22 cellular contexts compared by ENCODE assay signal in genomic region chr4:184012937-184013336, GRCh38.
DNase-seq lines count a peak whose midpoint lies in the region; ATAC-seq and TF ChIP-seq lines count a peak whose summit lies in the region.
"Had no signal": no experiment of that assay in that cellular context is flagged by ENCODE, and none has a peak within 500 bp of the region (broad histone marks: within the 10 kb centered on the region; RNA-seq: fewer than 3 reads in every experiment).

No MANE protein-coding gene starts in this region.

- H4K20me1 ChIP-seq in DND-41 (ENCODE audit: insufficient read depth, low read length), result no peaks in the 10 kb centered on the region

- DNase-seq in DND-41 (peak; percentile 11), mesothelial cell of epicardium (ENCODE audit: low spot score in 2 of 2, unreplicated experiment in 2 of 2) (no peak), activated T-cell treated with anti-CD3 and anti-CD28 coated beads for 4 hours (no peak), NCI-H2196 (lab: John Stamatoyannopoulos, UW; ENCODE audit: unreplicated experiment) (no peak), psoas muscle (no peak)
- DNase-seq: activated B cell treated with CpG ODN at 0.5 μM for 24 hours; activated CD4-positive, alpha-beta T cell treated with anti-CD3 and anti-CD28 coated beads, Interleukin-2, amount 50 U/mL, for 4 hours; activated CD8-positive, alpha-beta memory T cell treated with anti-CD3 and anti-CD28 coated beads, Interleukin-2, amount 50 U/mL, for 4 hours; activated naive CD8-positive, alpha-beta T cell treated with anti-CD3 and anti-CD28 coated beads, Interleukin-2, amount 10 ng/mL, durations not matched to agents 7 days and 5 days; effector CD8-positive, alpha-beta T cell; H7; naive thymus-derived CD4-positive, alpha-beta T cell; NCI-H774; sigmoid colon; stimulated activated CD8-positive, alpha-beta memory T cell treated with anti-CD3 and anti-CD28 coated beads, Interleukin-4, amount 100 ng/mL, for 48 hours had no signal

- H3K36me3 ChIP-seq in DND-41 (ENCODE audit: insufficient read depth, low read length) (no peaks in the 10 kb centered on the region), KOPT-K1 (ENCODE audit: insufficient read depth, low read length) (no peaks in the 10 kb centered on the region), psoas muscle (ENCODE audit: insufficient read depth in 1 of 2, low read depth in 1 of 2) (peaks cover 3 to 33% of the 10 kb centered on the region in 2 donors)

- peaks cover 47% of the 10 kb centered on the region for H3K36me3 Mint-ChIP-seq in mesothelial cell of epicardium
- H3K36me3 Mint-ChIP-seq: activated naive CD8-positive, alpha-beta T cell treated with anti-CD3 and anti-CD28 coated beads, Interleukin-2, amount 10 ng/mL, durations not matched to agents 7 days and 5 days; IgD-negative memory B cell; naive thymus-derived CD4-positive, alpha-beta T cell had no signal

- H3K27ac Mint-ChIP-seq in mesothelial cell of epicardium, result peak overlapping the region; percentile 98
- H3K27ac Mint-ChIP-seq: activated B cell treated with CpG ODN at 0.5 μM for 24 hours; activated naive CD8-positive, alpha-beta T cell treated with anti-CD3 and anti-CD28 coated beads, Interleukin-2, amount 10 ng/mL, durations not matched to agents 7 days and 5 days; activated T-helper 2 cell treated with anti-CD3 and anti-CD28 coated beads, Interferon-gamma antibody, Interleukin-2, Interleukin-4, amounts not matched to agents 10 μg/mL and 5 μg/mL and 100 μg/mL, durations not matched to agents 14 hours and 24 hours and 36 hours; IgD-negative memory B cell had no signal

- H3K4me1 ChIP-seq in DND-41 (ENCODE audit: insufficient read depth, low read length) (peaks cover 12% of the 10 kb centered on the region), psoas muscle (no peaks in the 10 kb centered on the region)
- H3K4me1 ChIP-seq: parathyroid adenoma, sigmoid colon had no signal

- H3K27me3 Mint-ChIP-seq in mesothelial cell of epicardium (ENCODE audit: low read depth), result no peaks in the 10 kb centered on the region
- H3K27me3 Mint-ChIP-seq: IgD-negative memory B cell had no signal

- 0 out of 2 replicates have a peak overlapping the region, but pooled peaks have one; percentile 14 for H3K27ac ChIP-seq in DND-41 (ENCODE audit: low read length)
- H3K27ac ChIP-seq in KOPT-K1 (ENCODE audit: low read depth, low read length, poor library complexity, severe bottlenecking), result peak overlapping the region; percentile 1
- peak overlapping the region; percentile 89 for H3K27ac ChIP-seq in VCaP
- no peak overlapping the region for H3K27ac ChIP-seq in psoas muscle
- H3K27ac ChIP-seq: C4-2B, parathyroid adenoma, sigmoid colon had no signal

- peaks cover under 1% of the 10 kb centered on the region for H3K9me3 Mint-ChIP-seq in mesothelial cell of epicardium
- H3K9me3 Mint-ChIP-seq: activated B cell treated with CpG ODN at 0.5 μM for 24 hours; activated naive CD8-positive, alpha-beta T cell treated with anti-CD3 and anti-CD28 coated beads, Interleukin-2, amount 10 ng/mL, durations not matched to agents 7 days and 5 days; activated T-helper 2 cell treated with anti-CD3 and anti-CD28 coated beads, Interferon-gamma antibody, Interleukin-2, Interleukin-4, amounts not matched to agents 10 μg/mL and 5 μg/mL and 100 μg/mL, durations not matched to agents 14 hours and 24 hours and 36 hours; IgD-negative memory B cell; naive thymus-derived CD4-positive, alpha-beta T cell had no signal

- H3K9me3 ChIP-seq in DND-41 (ENCODE audit: insufficient read depth, low read length, severe bottlenecking) (no peaks in the 10 kb centered on the region), KOPT-K1 (ENCODE audit: insufficient read depth, low read length, poor library complexity, severe bottlenecking) (no peaks in the 10 kb centered on the region), psoas muscle (no peaks in the 10 kb centered on the region)
- H3K9me3 ChIP-seq: sigmoid colon had no signal

- ATAC-seq in DND-41 (ENCODE audit: insufficient read depth, low read depth) (peak; percentile 66; the same call in 2 of the 3 replicates), psoas muscle (no peak)
- ATAC-seq: esophagus mucosa; naive thymus-derived CD4-positive, alpha-beta T cell had no signal

- no peaks in the 10 kb centered on the region for H3K79me2 ChIP-seq in DND-41 (ENCODE audit: insufficient read depth, low read length)
- H3K79me2 ChIP-seq: parathyroid adenoma had no signal

- 0 out of 2 replicates have a peak overlapping the region, but pooled peaks have one; percentile 36 for H2AFZ ChIP-seq in DND-41 (ENCODE audit: low read depth, low read length)
- H2AFZ ChIP-seq: parathyroid adenoma had no signal

- intact Hi-C loops in psoas muscle (cut with DNase I), result no loop called here

- 66 to 81% (median 70%) methylated on average over 3 of the region's 3 CpGs for WGBS in psoas muscle, 3 donors

- TF ChIP-seq CTCF in DND-41 (IDR thresholded peaks at IDR 0.05; ENCODE audit: borderline replicate concordance, extremely low read depth, low read length, poor library complexity, severe bottlenecking), result no peak
- no peak for TF ChIP-seq CTCF in VCaP (conservative IDR thresholded peaks at IDR 0.05)
- no peak for TF ChIP-seq CTCF in mesothelial cell of epicardium (IDR thresholded peaks at IDR 0.05; ENCODE audit: unreplicated experiment)
- TF ChIP-seq CTCF in psoas muscle (IDR thresholded peaks at IDR 0.05), result no peak

- H3K4me3 ChIP-seq in DND-41 (ENCODE audit: low read depth in 1 of 2, low read length in 2 of 2) (no peak overlapping the region), psoas muscle (no peak overlapping the region)
- H3K4me3 ChIP-seq: sigmoid colon had no signal

- peak overlapping the region; percentile 56 for H3K4me3 Mint-ChIP-seq in mesothelial cell of epicardium
- H3K4me3 Mint-ChIP-seq: activated B cell treated with CpG ODN at 0.5 μM for 24 hours; activated naive CD8-positive, alpha-beta T cell treated with anti-CD3 and anti-CD28 coated beads, Interleukin-2, amount 10 ng/mL, durations not matched to agents 7 days and 5 days; IgD-negative memory B cell; naive thymus-derived CD4-positive, alpha-beta T cell had no signal

- no peak overlapping the region for H3K9ac ChIP-seq in DND-41 (ENCODE audit: low read depth, low read length)
- H3K9ac ChIP-seq: parathyroid adenoma had no signal

- H3K4me1 Mint-ChIP-seq in mesothelial cell of epicardium, result peaks cover 57% of the 10 kb centered on the region
- H3K4me1 Mint-ChIP-seq: activated B cell treated with CpG ODN at 0.5 μM for 24 hours, IgD-negative memory B cell had no signal

- H3K27me3 ChIP-seq in DND-41 (ENCODE audit: insufficient read depth, low read length, poor library complexity), result no peaks in the 10 kb centered on the region
- no peaks in the 10 kb centered on the region for H3K27me3 ChIP-seq in psoas muscle (ENCODE audit: insufficient read depth in 3 of 3, low read length in 2 of 3)
- H3K27me3 ChIP-seq: sigmoid colon had no signal

- H3K4me2 ChIP-seq in DND-41 (ENCODE audit: insufficient read depth, low read length), result no peak overlapping the region
